In the genomic region with DNA sequence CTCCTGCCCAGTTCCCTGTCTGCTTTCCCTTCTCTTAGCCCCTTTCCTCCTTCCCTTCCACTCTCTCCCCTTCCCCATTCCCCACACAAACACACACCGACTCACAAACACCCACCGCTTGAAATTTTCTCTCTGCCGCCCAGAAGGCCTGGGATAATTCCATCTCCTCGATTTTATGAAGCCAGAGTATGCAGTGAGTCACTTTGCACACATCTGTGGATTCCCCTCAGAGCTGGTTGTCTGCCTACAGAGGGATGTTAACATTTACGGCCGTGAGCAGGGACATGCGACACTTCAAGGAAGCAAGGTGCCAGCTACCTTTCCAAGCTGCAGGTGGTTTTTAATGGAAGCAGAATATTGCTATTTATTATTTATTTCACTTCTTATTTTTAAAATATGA, we compare ENCODE assay signal across 18 cellular contexts.
"Had no signal": no experiment of that assay in that cellular context is flagged by ENCODE, and none has a peak within 500 bp of the region (broad histone marks: within the 10 kb centered on the region; RNA-seq: fewer than 3 reads in every experiment).

No MANE protein-coding gene starts in this region.

- H3K4me1 ChIP-seq: breast epithelium, foreskin keratinocyte, left lung, neural progenitor cell, prostate gland had no signal

- H3K27ac ChIP-seq: breast epithelium, foreskin keratinocyte, left lung, neural progenitor cell, prostate gland had no signal

- H3K9me3 ChIP-seq: breast epithelium, left lung, prostate gland had no signal

- H3K4me1 Mint-ChIP-seq: activated T-helper 17 cell treated with anti-CD3 and anti-CD28 coated beads, Interleukin-2, amount 50 U/mL, for 72 hours; central memory CD8-positive, alpha-beta T cell; naive thymus-derived CD8-positive, alpha-beta T cell had no signal

- H3K27me3 ChIP-seq: breast epithelium, foreskin keratinocyte, left lung, neural progenitor cell had no signal

- H3K27me3 Mint-ChIP-seq: activated T-cell treated with anti-CD3 and anti-CD28 coated beads, Interleukin-2, amount 50 U/mL, for 24 hours; activated T-helper 17 cell treated with anti-CD3 and anti-CD28 coated beads, Interleukin-2, amount 50 U/mL, for 72 hours; central memory CD8-positive, alpha-beta T cell had no signal

- ATAC-seq: activated naive CD4-positive, alpha-beta T cell treated with anti-CD3 and anti-CD28 coated beads, Interleukin-2, amount 50 U/mL, for 72 hours; activated T-helper 17 cell treated with anti-CD3 and anti-CD28 coated beads, Interleukin-2, amount 50 U/mL, for 72 hours; foreskin keratinocyte; left lung; naive thymus-derived CD8-positive, alpha-beta T cell; stimulated activated naive CD8-positive, alpha-beta T cell treated with anti-CD3 and anti-CD28 coated beads, Interleukin-15, Interleukin-2, amounts not matched to agents 100 U/mL and 50 U/mL, for 24 hours had no signal

- H3K9ac ChIP-seq: neural progenitor cell had no signal

- H3K36me3 Mint-ChIP-seq: naive thymus-derived CD8-positive, alpha-beta T cell; neural progenitor cell had no signal

- H2AFZ ChIP-seq: neural progenitor cell had no signal

- H3K4me3 Mint-ChIP-seq: activated T-cell treated with anti-CD3 and anti-CD28 coated beads, Interleukin-2, amount 50 U/mL, for 24 hours; activated T-helper 17 cell treated with anti-CD3 and anti-CD28 coated beads, Interleukin-2, amount 50 U/mL, for 72 hours; central memory CD8-positive, alpha-beta T cell; naive thymus-derived CD8-positive, alpha-beta T cell; neural progenitor cell had no signal

- H3K9me3 Mint-ChIP-seq: activated T-helper 17 cell treated with anti-CD3 and anti-CD28 coated beads, Interleukin-2, amount 50 U/mL, for 72 hours; neural progenitor cell had no signal

- DNase-seq: activated CD4-positive, alpha-beta T cell treated with anti-CD3 and anti-CD28 coated beads for 1 hour; activated T-cell treated with anti-CD3 and anti-CD28 coated beads, Interleukin-2, amount 50 U/mL, for 24 hours; aorta; foreskin keratinocyte; left lung; naive thymus-derived CD8-positive, alpha-beta T cell; stimulated activated CD4-positive, alpha-beta T cell treated with anti-CD3 and anti-CD28 coated beads, Interleukin-12 subunit alpha, Interleukin-12 subunit beta, amount 100 ng/mL, for 4 hours; stimulated activated CD4-positive, alpha-beta T cell treated with anti-CD3 and anti-CD28 coated beads, Interleukin-4, amount 100 ng/mL, for 4 hours; stimulated activated naive CD8-positive, alpha-beta T cell treated with anti-CD3 and anti-CD28 coated beads, Interleukin-15, Interleukin-2, amounts not matched to agents 100 U/mL and 50 U/mL, for 24 hours had no signal

- H3K4me2 ChIP-seq: neural progenitor cell had no signal

- H3K27ac Mint-ChIP-seq: activated naive CD4-positive, alpha-beta T cell treated with anti-CD3 and anti-CD28 coated beads, Interleukin-2, amount 50 U/mL, for 72 hours; activated T-cell treated with anti-CD3 and anti-CD28 coated beads, Interleukin-2, amount 50 U/mL, for 24 hours; activated T-helper 17 cell treated with anti-CD3 and anti-CD28 coated beads, Interleukin-2, amount 50 U/mL, for 72 hours; naive thymus-derived CD8-positive, alpha-beta T cell; neural progenitor cell had no signal

- H3K36me3 ChIP-seq: breast epithelium, left lung, neural progenitor cell, prostate gland had no signal

- FAIRE-seq: colon, TTC549 had no signal

- H3K4me3 ChIP-seq: breast epithelium, left lung, lung, neural progenitor cell, prostate gland had no signal
